ENCODE assay signal across 8 cellular contexts in the genomic region with DNA sequence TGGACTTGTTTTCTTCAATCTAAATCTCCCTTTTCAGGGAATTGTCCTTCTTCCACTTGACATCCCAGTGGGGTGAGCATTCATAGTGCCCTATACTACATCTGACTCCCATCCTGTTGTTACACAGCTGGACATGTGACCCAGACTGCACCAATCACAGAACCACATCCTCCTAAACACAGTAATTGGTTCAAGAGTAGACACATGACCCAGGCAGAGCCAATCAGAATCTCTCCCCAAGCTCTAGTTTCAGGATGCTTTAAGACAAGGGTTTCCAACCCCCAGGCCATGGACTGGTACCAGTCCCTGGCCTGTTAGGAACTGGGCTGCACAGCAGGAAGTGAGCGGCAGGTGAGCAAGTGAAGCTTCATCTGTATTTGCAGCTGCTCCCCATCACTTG. TPM values are rescaled to one million over a fixed set of nuclear protein-coding genes. Genes with fewer than 3 reads are reported as not detected.
DNase-seq lines count a peak whose midpoint lies in the region; ATAC-seq and TF ChIP-seq lines count a peak whose summit lies in the region.

No MANE protein-coding gene starts in this region.

- H3F3A ChIP-seq in SK-N-SH (replicated peaks; ENCODE audit: insufficient read depth) = no peaks in the 10 kb centered on the region

- no peaks in the 10 kb centered on the region for H3K9me2 ChIP-seq in SK-N-SH

- no peak for TF ChIP-seq RAD21 in SK-N-SH (IDR thresholded peaks at IDR 0.05; ENCODE audit: low read length)

- no peaks in the 10 kb centered on the region for H3K27me3 ChIP-seq in SK-N-SH (ENCODE audit: insufficient read depth)
- no peaks in the 10 kb centered on the region for H3K27me3 ChIP-seq in stomach

- H3K27ac ChIP-seq in HEK293 (ENCODE audit: extremely low read depth, low read depth, low read length) (no peak overlapping the region), SK-N-SH (ENCODE audit: low read depth in 2 of 2, low read length in 1 of 2) (no peak overlapping the region), stomach (no peak overlapping the region)

- H4K20me1 ChIP-seq in SK-N-SH (ENCODE audit: insufficient read depth) = no peaks in the 10 kb centered on the region

- H3K36me3 ChIP-seq in HEK293 (ENCODE audit: control insufficient read depth in 2 of 2, insufficient read depth in 1 of 2, low read length in 2 of 2) (peaks cover 0 to 3% of the 10 kb centered on the region in 2 experiments; a peak in 1 of 3 replicates), SK-N-SH (replicated peaks in 1 of 2; ENCODE audit: control insufficient read depth in 1 of 2, insufficient read depth in 2 of 2, low read length in 1 of 2) (no peaks in the 10 kb centered on the region), stomach (no peaks in the 10 kb centered on the region)

- H3K79me2 ChIP-seq in SK-N-SH (ENCODE audit: insufficient read depth) = no peaks in the 10 kb centered on the region

- intact Hi-C loops in stomach (cut with DNase I; ENCODE audit: low total_unique reads) = no loop called here

- no peak overlapping the region for H3K4me2 ChIP-seq in SK-N-SH

- POLR2A ChIA-PET in HEK293 (lab: Yijun Ruan, JAX) (interaction anchor here (0.9 to 1.9 kb wide), 2 partner anchors 33 to 120 kb away, joined by 4 to 5 read pairs; a partner anchor contains a TSS), SK-N-SH (lab: Yijun Ruan, JAX) (no interaction called here)

- TF ChIP-seq EP300 in SK-N-SH (IDR thresholded peaks at IDR 0.05; ENCODE audit: borderline replicate concordance in 1 of 2, low read depth in 1 of 2, low read length in 1 of 2) = no peak
- TF ChIP-seq EP300 in stomach (IDR thresholded peaks at IDR 0.05) = no peak

- no peak for TF ChIP-seq POLR2A in stomach (IDR thresholded peaks at IDR 0.05)

- 0 out of 2 replicates have a peak overlapping the region, but pooled peaks have one; percentile 51 for H2AFZ ChIP-seq in SK-N-SH (ENCODE audit: low read depth)

- H3K4me3 ChIP-seq in HEK293 (ENCODE audit: low read depth, low read length) = no peak overlapping the region
- no peak overlapping the region for H3K4me3 ChIP-seq in SK-N-SH (ENCODE audit: low read depth in 2 of 2, low read length in 1 of 2)
- H3K4me3 ChIP-seq in stomach = no peak overlapping the region

- H3K4me1 ChIP-seq in HEK293 (ENCODE audit: control insufficient read depth, insufficient read depth, low read length) (no peaks in the 10 kb centered on the region), SK-N-SH (ENCODE audit: control insufficient read depth in 1 of 2, insufficient read depth in 2 of 2, low read depth in 1 of 2, low read length in 1 of 2) (peaks cover 0 to 7% of the 10 kb centered on the region in 2 experiments; a peak in 1 of 4 replicates), stomach (peaks cover 5 to 7% (median 7%) of the 10 kb centered on the region in 4 donors)

- TF ChIP-seq CTCF in HEK293 (tag by site-specific recombination; IDR thresholded peaks at IDR 0.05) (no peak), SK-N-SH (IDR thresholded peaks at IDR 0.05) (no peak), stomach (IDR thresholded peaks at IDR 0.05) (no peak)

- 100% methylated on average over 1 of the region's 1 CpG for WGBS in SK-N-SH (ENCODE audit: low lambda C conversion rate)
- 98 to 100% (median 100%) methylated on average over 1 of the region's 1 CpG for WGBS in stomach, 5 donors

- CTCF ChIA-PET in HEK293 (lab: Yijun Ruan, JAX) (interaction anchor here (0.8 to 2.7 kb wide), 2 partner anchors 33 to 528 kb away, joined by 3 to 10 read pairs; a partner anchor contains a TSS), SK-N-SH (lab: Yijun Ruan, JAX) (interaction anchor here (0.7 to 1.2 kb wide), 3 partner anchors 30 to 34 kb away, joined by 3 read pairs; a partner anchor contains a TSS)

- no peaks in the 10 kb centered on the region for H3K9me3 ChIP-seq in HEK293 (ENCODE audit: control insufficient read depth, insufficient read depth, low read depth, low read length)
- no peaks in the 10 kb centered on the region for H3K9me3 ChIP-seq in SK-N-SH
- H3K9me3 ChIP-seq in stomach = no peaks in the 10 kb centered on the region

- DNase-seq in COLO668 (lab: John Stamatoyannopoulos, UW; ENCODE audit: unreplicated experiment) = peak; percentile 52
- DNase-seq in SK-N-SH = peak; percentile 55
- peak; percentile 47 for DNase-seq in hepatic stellate cell (ENCODE audit: low spot score)
- no peak for DNase-seq in retina
- no peak for DNase-seq in NCI-H2196 treated with DMSO at 0.1 percent for 48 hours (lab: John Stamatoyannopoulos, UW; ENCODE audit: unreplicated experiment)
- no peak for DNase-seq in stomach

- no peak for ATAC-seq in HG03039 (IDR thresholded peaks at IDR 0.05; ENCODE audit: unreplicated experiment)

- no peak overlapping the region for H3K9ac ChIP-seq in SK-N-SH

TF ChIP-seq in HEK293, 187 proteins besides CTCF, POLR2A, EP300 and RAD21:
- TF ChIP-seq ZNF548 (tag by site-specific recombination; IDR thresholded peaks at IDR 0.05) (no peak), ZNF791 (tag by site-specific recombination; IDR thresholded peaks at IDR 0.05) (no peak), ZBTB8A (tag by site-specific recombination; IDR thresholded peaks at IDR 0.05) (no peak), TCF7L2 (IDR thresholded peaks at IDR 0.05; ENCODE audit: borderline replicate concordance, low read depth, low read length) (no peak), SP2 (tag by site-specific recombination; IDR thresholded peaks at IDR 0.05) (0 out of 2 replicates have a peak, but pooled peaks have one; percentile 21)
TF ChIP-seq in HEK293: peak in this region for 1.

TF ChIP-seq in SK-N-SH, 30 proteins besides CTCF, POLR2A, EP300 and RAD21:
- TF ChIP-seq, protein P1, sequence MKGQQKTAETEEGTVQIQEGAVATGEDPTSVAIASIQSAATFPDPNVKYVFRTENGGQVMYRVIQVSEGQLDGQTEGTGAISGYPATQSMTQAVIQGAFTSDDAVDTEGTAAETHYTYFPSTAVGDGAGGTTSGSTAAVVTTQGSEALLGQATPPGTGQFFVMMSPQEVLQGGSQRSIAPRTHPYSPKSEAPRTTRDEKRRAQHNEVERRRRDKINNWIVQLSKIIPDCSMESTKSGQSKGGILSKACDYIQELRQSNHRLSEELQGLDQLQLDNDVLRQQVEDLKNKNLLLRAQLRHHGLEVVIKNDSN (IDR thresholded peaks at IDR 0.05; ENCODE audit: borderline replicate concordance, low read depth) = peak; percentile 73; the same call in 1 of the 2 replicates
- no peak for TF ChIP-seq FOXM1 (IDR thresholded peaks at IDR 0.05; ENCODE audit: low read depth)
TF ChIP-seq in SK-N-SH: peak in this region for 1.

RNA-seq across cellular contexts. Expression of a gene that starts 5.6 kb away (rescaled TPM):
- polyA plus RNA-seq in SK-N-SH (2012; rRNA removed) (602 and 763 TPM in 2 replicates), stomach (100 to 1,000 TPM in 2 of 3 donors, 10 to 100 TPM in 1; 84.6 to 119 (median 117) TPM)
- 495 and 668 TPM in 2 replicates for polyA plus RNA-seq in SK-N-SH (2012; cell fraction: cytosol; rRNA removed)
- polyA plus RNA-seq in SK-N-SH (2012; cell fraction: nucleus; rRNA removed) = 125 and 238 TPM in 2 replicates
- total RNA-seq in stomach = 100 to 1,000 TPM in 2 of 5 donors, 10 to 100 TPM in 3; 38.5 to 227 (median 88.1) TPM

RNA-seq across cellular contexts. Expression of a gene that starts 33.5 kb away (rescaled TPM):
- polyA plus RNA-seq in SK-N-SH (2012; rRNA removed) = 24.4 and 24.9 TPM in 2 replicates
- 20.5 and 24.3 TPM in 2 replicates for polyA plus RNA-seq in SK-N-SH (2012; cell fraction: cytosol; rRNA removed)
- 18.2 and 19.5 TPM in 2 replicates for polyA plus RNA-seq in SK-N-SH (2012; cell fraction: nucleus; rRNA removed)
- 100 to 1,000 TPM in 1 of 5 donors, 10 to 100 TPM in 4; 21.0 to 169 (median 42.4) TPM for total RNA-seq in stomach
- 10 to 100 TPM; 53.2 to 74.1 (median 69.9) TPM for polyA plus RNA-seq in stomach

RNA-seq across cellular contexts. Expression of a gene that starts 51.0 kb away (rescaled TPM):
- polyA plus RNA-seq in SK-N-SH (2012; rRNA removed) (4.1 and 4.3 TPM in 2 replicates), stomach (1 to 10 TPM in 1 of 3 donors, under 1 TPM in 2; 0.56 to 1.4 (median 0.78) TPM)
- polyA plus RNA-seq in SK-N-SH (2012; cell fraction: cytosol; rRNA removed) = 2.2 and 4.1 TPM in 2 replicates
- polyA plus RNA-seq in SK-N-SH (2012; cell fraction: nucleus; rRNA removed) = 7.7 and 9.5 TPM in 2 replicates
- total RNA-seq in stomach = 1 to 10 TPM in 2 of 5 donors, not detected in 3; 1.3 to 1.5 TPM

Comparison
In these comparisons a context has a peak if more than half of its experiments do, and no peak if none do; other contexts are left out.
1. DNase-seq: peak in COLO668 (single experiment), SK-N-SH (single experiment) and hepatic stellate cell (single experiment); none in retina (single experiment), NCI-H2196 treated with DMSO at 0.1 percent for 48 hours (single experiment) and stomach (single experiment).